Comparison of ENCODE assay signal across 8 cellular contexts in genomic region chr15:81292516-81293001, GRCh38. TPM values are rescaled to one million over a fixed set of nuclear protein-coding genes. Genes with fewer than 3 reads are reported as not detected.
DNase-seq lines count a peak whose midpoint lies in the region; ATAC-seq and TF ChIP-seq lines count a peak whose summit lies in the region.

No MANE protein-coding gene starts in this region.

- CTCF ChIA-PET in T-cell (lab: Charles Lee) (interaction anchor here (0.8 to 1.8 kb wide), 4 partner anchors 17 to 109 kb away, joined by 4 to 15 read pairs (median 6); no protein-coding TSS in a partner anchor), SK-N-SH (lab: Yijun Ruan, JAX) (interaction anchor here (0.8 to 4.8 kb wide), 5 partner anchors 9 to 95 kb away, joined by 3 to 28 read pairs (median 4); no protein-coding TSS in a partner anchor)

- peak overlapping the region; percentile 78 to 100 (median 95) for H3K4me3 Mint-ChIP-seq in T-cell

- H3K4me1 ChIP-seq in mononuclear cell (ENCODE audit: insufficient read depth, low read length) (peaks cover 83% of the 10 kb centered on the region), SK-N-SH (ENCODE audit: control insufficient read depth in 1 of 2, insufficient read depth in 2 of 2, low read depth in 1 of 2, low read length in 1 of 2) (peaks cover 7 to 8% of the 10 kb centered on the region in 2 experiments; a peak in 2 of 4 replicates)

- H3K4me1 Mint-ChIP-seq in T-cell, result peaks cover 89 to 91% (median 91%) of the 10 kb centered on the region in 3 donors

- TF ChIP-seq RAD21 in SK-N-SH (IDR thresholded peaks at IDR 0.05; ENCODE audit: low read length), result no peak

- H3K4me2 ChIP-seq in SK-N-SH, result no peak overlapping the region

- H3F3A ChIP-seq in SK-N-SH (replicated peaks; ENCODE audit: insufficient read depth), result no peaks in the 10 kb centered on the region

- peak; percentile 26 for ATAC-seq in GM21737 (IDR thresholded peaks at IDR 0.05; ENCODE audit: unreplicated experiment)
- peak in 1 of 4 experiments; percentile 22 for ATAC-seq in T-cell (replicated peaks in 1 of 4)

- H3K27ac ChIP-seq in SK-N-SH (ENCODE audit: low read depth in 2 of 2, low read length in 1 of 2), result no peak overlapping the region

- peak; percentile 55 for TF ChIP-seq POLR2A in GM15510 (IDR thresholded peaks at IDR 0.05; ENCODE audit: borderline replicate concordance, extremely low read depth, insufficient read length)

- TF ChIP-seq EP300 in SK-N-SH (IDR thresholded peaks at IDR 0.05; ENCODE audit: borderline replicate concordance in 1 of 2, low read depth in 1 of 2, low read length in 1 of 2), result no peak

- H3K27me3 ChIP-seq in mononuclear cell (ENCODE audit: insufficient read depth, low read length) (no peaks in the 10 kb centered on the region), SK-N-SH (ENCODE audit: insufficient read depth) (peaks cover 6% of the 10 kb centered on the region), MG63 (no peaks in the 10 kb centered on the region)

- H3K36me3 ChIP-seq in SK-N-SH (replicated peaks in 1 of 2; ENCODE audit: control insufficient read depth in 1 of 2, insufficient read depth in 2 of 2, low read length in 1 of 2) (no peaks in the 10 kb centered on the region), MG63 (no peaks in the 10 kb centered on the region)

- 59% methylated on average over 9 of the region's 12 CpGs for WGBS in SK-N-SH (ENCODE audit: low lambda C conversion rate)

- no peaks in the 10 kb centered on the region for H3K9me2 ChIP-seq in SK-N-SH

- no peaks in the 10 kb centered on the region for H4K20me1 ChIP-seq in SK-N-SH (ENCODE audit: insufficient read depth)

- no peak for TF ChIP-seq CTCF in SK-N-SH (IDR thresholded peaks at IDR 0.05)

- no peaks in the 10 kb centered on the region for H3K27me3 Mint-ChIP-seq in T-cell

- POLR2A ChIA-PET in T-cell (lab: Charles Lee) (interaction anchor here (0.8 to 1.6 kb wide), 4 partner anchors 9 to 16 kb away, joined by 3 to 5 read pairs (median 4); no protein-coding TSS in a partner anchor), SK-N-SH (lab: Yijun Ruan, JAX) (no interaction called here)

- no peak overlapping the region for H2AFZ ChIP-seq in SK-N-SH (ENCODE audit: low read depth)

- H3K36me3 Mint-ChIP-seq in T-cell, result peaks cover 6% of the 10 kb centered on the region

- H3K9ac ChIP-seq in SK-N-SH, result no peak overlapping the region

- H3K9me3 Mint-ChIP-seq in T-cell, result no peaks in the 10 kb centered on the region

- H3K27ac Mint-ChIP-seq in T-cell, result peak overlapping the region; percentile 100

- DNase-seq in T-cell (peak in 26 of 34 experiments; percentile 27 to 68 (median 46)), iPS-NIHi11 (ENCODE audit: low spot score) (no peak), COR-L47 (lab: John Stamatoyannopoulos, UW) (no peak), SK-N-SH (no peak), MG63 (no peak)

- H3K4me3 ChIP-seq in mononuclear cell (ENCODE audit: low read length), result peak overlapping the region; percentile 33
- no peak overlapping the region for H3K4me3 ChIP-seq in SK-N-SH (ENCODE audit: low read depth in 2 of 2, low read length in 1 of 2)
- no peak overlapping the region for H3K4me3 ChIP-seq in MG63

- no peaks in the 10 kb centered on the region for H3K79me2 ChIP-seq in SK-N-SH (ENCODE audit: insufficient read depth)

- no peaks in the 10 kb centered on the region for H3K9me3 ChIP-seq in mononuclear cell (ENCODE audit: low read depth, low read length)
- H3K9me3 ChIP-seq in SK-N-SH, result no peaks in the 10 kb centered on the region
- peaks cover 2% of the 10 kb centered on the region; the same call in 1 of the 2 replicates for H3K9me3 ChIP-seq in MG63

TF ChIP-seq in SK-N-SH, 30 proteins besides CTCF, POLR2A, EP300 and RAD21:
- TF ChIP-seq FOSL2 (IDR thresholded peaks at IDR 0.05; ENCODE audit: borderline replicate concordance, low read depth) (no peak), RXRA (IDR thresholded peaks at IDR 0.05; ENCODE audit: borderline replicate concordance, low read depth) (no peak), POLR2AphosphoS5 (IDR thresholded peaks at IDR 0.05; ENCODE audit: low read depth, low read length) (no peak), YY1 (IDR thresholded peaks at IDR 0.05; ENCODE audit: low read depth) (no peak), RFX5 (IDR thresholded peaks at IDR 0.05; ENCODE audit: low read length) (no peak), RCOR1 (IDR thresholded peaks at IDR 0.05; ENCODE audit: low read length) (no peak), FOXM1 (IDR thresholded peaks at IDR 0.05; ENCODE audit: low read depth) (no peak), SMC3 (IDR thresholded peaks at IDR 0.05; ENCODE audit: low read depth, low read length) (no peak)
- TF ChIP-seq, protein P1, sequence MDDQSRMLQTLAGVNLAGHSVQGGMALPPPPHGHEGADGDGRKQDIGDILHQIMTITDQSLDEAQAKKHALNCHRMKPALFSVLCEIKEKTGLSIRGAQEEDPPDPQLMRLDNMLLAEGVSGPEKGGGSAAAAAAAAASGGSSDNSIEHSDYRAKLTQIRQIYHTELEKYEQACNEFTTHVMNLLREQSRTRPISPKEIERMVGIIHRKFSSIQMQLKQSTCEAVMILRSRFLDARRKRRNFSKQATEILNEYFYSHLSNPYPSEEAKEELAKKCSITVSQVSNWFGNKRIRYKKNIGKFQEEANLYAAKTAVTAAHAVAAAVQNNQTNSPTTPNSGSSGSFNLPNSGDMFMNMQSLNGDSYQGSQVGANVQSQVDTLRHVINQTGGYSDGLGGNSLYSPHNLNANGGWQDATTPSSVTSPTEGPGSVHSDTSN (IDR thresholded peaks at IDR 0.05), result no peak
- TF ChIP-seq, protein P2, sequence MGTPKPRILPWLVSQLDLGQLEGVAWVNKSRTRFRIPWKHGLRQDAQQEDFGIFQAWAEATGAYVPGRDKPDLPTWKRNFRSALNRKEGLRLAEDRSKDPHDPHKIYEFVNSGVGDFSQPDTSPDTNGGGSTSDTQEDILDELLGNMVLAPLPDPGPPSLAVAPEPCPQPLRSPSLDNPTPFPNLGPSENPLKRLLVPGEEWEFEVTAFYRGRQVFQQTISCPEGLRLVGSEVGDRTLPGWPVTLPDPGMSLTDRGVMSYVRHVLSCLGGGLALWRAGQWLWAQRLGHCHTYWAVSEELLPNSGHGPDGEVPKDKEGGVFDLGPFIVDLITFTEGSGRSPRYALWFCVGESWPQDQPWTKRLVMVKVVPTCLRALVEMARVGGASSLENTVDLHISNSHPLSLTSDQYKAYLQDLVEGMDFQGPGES (IDR thresholded peaks at IDR 0.05; ENCODE audit: low read depth, low read length), result no peak
- TF ChIP-seq, protein P3, sequence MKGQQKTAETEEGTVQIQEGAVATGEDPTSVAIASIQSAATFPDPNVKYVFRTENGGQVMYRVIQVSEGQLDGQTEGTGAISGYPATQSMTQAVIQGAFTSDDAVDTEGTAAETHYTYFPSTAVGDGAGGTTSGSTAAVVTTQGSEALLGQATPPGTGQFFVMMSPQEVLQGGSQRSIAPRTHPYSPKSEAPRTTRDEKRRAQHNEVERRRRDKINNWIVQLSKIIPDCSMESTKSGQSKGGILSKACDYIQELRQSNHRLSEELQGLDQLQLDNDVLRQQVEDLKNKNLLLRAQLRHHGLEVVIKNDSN (IDR thresholded peaks at IDR 0.05; ENCODE audit: borderline replicate concordance, low read depth), result no peak

RNA-seq across cellular contexts. Expression of gene STARD5, which starts 31.4 kb away (rescaled TPM):
- total RNA-seq in T-cell, result 1 to 10 TPM; 5.8 to 8.5 (median 7.3) TPM
- total RNA-seq in mononuclear cell, result 14.1 TPM
- 1.6 and 3.2 TPM in 2 replicates for polyA plus RNA-seq in SK-N-SH (2012; rRNA removed)
- polyA plus RNA-seq in SK-N-SH (2012; cell fraction: cytosol; rRNA removed), result 1.0 and 1.4 TPM in 2 replicates
- polyA plus RNA-seq in SK-N-SH (2012; cell fraction: nucleus; rRNA removed), result 5.7 and 6.5 TPM in 2 replicates
- total RNA-seq in MG63 (2014; rRNA removed; shearing (Covaris generic); ENCODE audit: low replicate concordance), result 0.22 and 3.4 TPM in 2 replicates

Comparison
In these comparisons a context has a peak if more than half of its experiments do, and no peak if none do; other contexts are left out.
1. DNase-seq: peak in T-cell (26 of 34); none in iPS-NIHi11 (single experiment), COR-L47 (single experiment), SK-N-SH (single experiment) and MG63 (single experiment).